ENCODE assay signal across 15 cellular contexts in the genomic region with DNA sequence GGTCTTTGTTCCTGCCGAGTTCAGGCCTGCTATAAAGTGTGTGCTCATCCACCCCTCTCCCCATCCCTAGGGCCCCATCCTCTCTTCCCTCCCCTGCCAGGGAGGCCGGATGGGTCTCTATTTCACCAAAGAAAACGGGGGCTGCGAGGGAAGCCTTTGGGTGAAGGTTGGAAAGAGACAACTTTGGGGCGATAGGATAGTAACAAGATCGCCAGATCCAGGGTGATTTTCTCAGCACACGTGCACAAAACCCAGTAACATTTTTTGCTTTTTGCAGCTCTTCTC. TPM values are rescaled to one million over a fixed set of nuclear protein-coding genes. Genes with fewer than 3 reads are reported as not detected.
DNase-seq lines count a peak whose midpoint lies in the region; ATAC-seq, FAIRE-seq and TF ChIP-seq lines count a peak whose summit lies in the region.
"Had no signal": no experiment of that assay in that cellular context is flagged by ENCODE, and none has a peak within 500 bp of the region (broad histone marks: within the 10 kb centered on the region; RNA-seq: fewer than 3 reads in every experiment).

No MANE protein-coding gene starts in this region.

- no peaks in the 10 kb centered on the region for H3K27me3 Mint-ChIP-seq in activated CD8-positive, alpha-beta T cell treated with anti-CD3 and anti-CD28 coated beads, Interleukin-2, amount 10 ng/mL, durations not matched to agents 7 days and 5 days (ENCODE audit: low read depth)

- peak overlapping the region; percentile 86 for H3K4me3 Mint-ChIP-seq in activated CD8-positive, alpha-beta T cell treated with anti-CD3 and anti-CD28 coated beads, Interleukin-2, amount 10 ng/mL, durations not matched to agents 7 days and 5 days
- H3K4me3 Mint-ChIP-seq: WTC11 had no signal

- no peak for ATAC-seq in activated CD8-positive, alpha-beta T cell treated with anti-CD3 and anti-CD28 coated beads, Interleukin-2, amount 10 ng/mL, durations not matched to agents 7 days and 5 days
- ATAC-seq: Panc1, WTC11 had no signal

- peak overlapping the region; percentile 33 for H3K27ac ChIP-seq in temporal lobe (ENCODE audit: low read depth, low read length)

- POLR2A ChIA-PET in activated CD8-positive, alpha-beta T cell treated with anti-CD3 and anti-CD28 coated beads, Interleukin-2, amount 10 ng/mL, durations not matched to agents 7 days and 5 days (lab: Charles Lee): interaction anchor here (1.1 to 20.0 kb wide), 3 partner anchors 18 to 1132 kb away, joined by 3 to 454 read pairs (median 328); no protein-coding TSS in a partner anchor

- no peak for FAIRE-seq in D721Med (lab: Jason Lieb, UNC)
- FAIRE-seq: urothelium cell line had no signal

- H3K4me1 Mint-ChIP-seq in activated CD8-positive, alpha-beta T cell treated with anti-CD3 and anti-CD28 coated beads, Interleukin-2, amount 10 ng/mL, durations not matched to agents 7 days and 5 days (ENCODE audit: low read depth): peaks cover 92% of the 10 kb centered on the region

- no peaks in the 10 kb centered on the region for H3K9me3 Mint-ChIP-seq in activated CD8-positive, alpha-beta T cell treated with anti-CD3 and anti-CD28 coated beads, Interleukin-2, amount 10 ng/mL, durations not matched to agents 7 days and 5 days (ENCODE audit: insufficient read depth)
- H3K9me3 Mint-ChIP-seq: WTC11 had no signal

- no peak for TF ChIP-seq CTCF in D721Med (IDR thresholded peaks at IDR 0.05; ENCODE audit: insufficient read depth, missing control alignments)

- H3K36me3 Mint-ChIP-seq in activated CD8-positive, alpha-beta T cell treated with anti-CD3 and anti-CD28 coated beads, Interleukin-2, amount 10 ng/mL, durations not matched to agents 7 days and 5 days (ENCODE audit: low read depth): peaks cover 99% of the 10 kb centered on the region
- H3K36me3 Mint-ChIP-seq: WTC11 had no signal

- peak overlapping the region; percentile 93 for H3K27ac Mint-ChIP-seq in activated CD8-positive, alpha-beta T cell treated with anti-CD3 and anti-CD28 coated beads, Interleukin-2, amount 10 ng/mL, durations not matched to agents 7 days and 5 days
- H3K27ac Mint-ChIP-seq: WTC11 had no signal

- DNase-seq in activated CD8-positive, alpha-beta memory T cell treated with anti-CD3 and anti-CD28 coated beads for 24 hours: peak; percentile 56
- no peak for DNase-seq in activated CD8-positive, alpha-beta memory T cell treated with anti-CD3 and anti-CD28 coated beads, Interleukin-2, amount 50 U/mL, for 48 hours
- no peak for DNase-seq in activated CD8-positive, alpha-beta T cell treated with anti-CD3 and anti-CD28 coated beads, Interleukin-2, amount 10 ng/mL, durations not matched to agents 7 days and 5 days
- DNase-seq in mesenteric fat pad (ENCODE audit: low spot score) (peak; percentile 22), NCI-H1105 (lab: John Stamatoyannopoulos, UW) (no peak), D721Med (ENCODE audit: insufficient read length, low spot score) (no peak)
- DNase-seq in central memory CD4-positive, alpha-beta T cell: no peak
- DNase-seq: amygdala; NCI-H2171 treated with DMSO at 0.1 percent for 48 hours; stimulated activated CD4-positive, alpha-beta T cell treated with anti-CD3 and anti-CD28 coated beads, Interleukin-4, amount 100 ng/mL, for 24 hours had no signal

- CTCF ChIA-PET in activated CD8-positive, alpha-beta T cell treated with anti-CD3 and anti-CD28 coated beads, Interleukin-2, amount 10 ng/mL, durations not matched to agents 7 days and 5 days (lab: Charles Lee): interaction anchor here (1.2 to 21.1 kb wide), 8 partner anchors 16 to 203 kb away, joined by 3 to 618 read pairs (median 19); partner anchors contain the start of gene SMARCE1

RNA-seq across cellular contexts. Expression of gene CCR7, which starts 7.0 kb away (rescaled TPM):
- total RNA-seq in activated CD8-positive, alpha-beta T cell treated with anti-CD3 and anti-CD28 coated beads, Interleukin-2, amount 10 ng/mL, durations not matched to agents 7 days and 5 days: 100 to 1,000 TPM; 171 to 173 TPM
- 0.39 TPM for total RNA-seq in mesenteric fat pad
- 0.25 TPM for total RNA-seq in temporal lobe
- total RNA-seq: occipital lobe had no signal

RNA-seq across cellular contexts. Expression of gene TNS4, which starts 56.8 kb away (rescaled TPM):
- total RNA-seq in activated CD8-positive, alpha-beta T cell treated with anti-CD3 and anti-CD28 coated beads, Interleukin-2, amount 10 ng/mL, durations not matched to agents 7 days and 5 days: 1 to 10 TPM; 8.4 to 9.0 TPM
- total RNA-seq in mesenteric fat pad (0.16 TPM), temporal lobe (not detected)
- total RNA-seq: occipital lobe had no signal

Comparison
In these comparisons a context has a peak if more than half of its experiments do, and no peak if none do; other contexts are left out.
1. DNase-seq: peak in activated CD8-positive, alpha-beta memory T cell treated with anti-CD3 and anti-CD28 coated beads for 24 hours (single experiment) and mesenteric fat pad (single experiment); none in activated CD8-positive, alpha-beta memory T cell treated with anti-CD3 and anti-CD28 coated beads, Interleukin-2, amount 50 U/mL, for 48 hours (single experiment), activated CD8-positive, alpha-beta T cell treated with anti-CD3 and anti-CD28 coated beads, Interleukin-2, amount 10 ng/mL, durations not matched to agents 7 days and 5 days (single experiment), NCI-H1105 (single experiment), central memory CD4-positive, alpha-beta T cell (single experiment) and D721Med (single experiment).
2. RNA of gene CCR7, which starts 7.0 kb away (total RNA-seq): 171 to 173 TPM in activated CD8-positive, alpha-beta T cell treated with anti-CD3 and anti-CD28 coated beads, Interleukin-2, amount 10 ng/mL, durations not matched to agents 7 days and 5 days; 0.39 TPM in mesenteric fat pad (single experiment) and 0.25 TPM in temporal lobe (single experiment); every median in the first group is over 100 times any median in the second.